Comparison of ENCODE assay signal across 9 cellular contexts in genomic region chr13:64180756-64181155, GRCh38.
"Had no signal": no experiment of that assay in that cellular context is flagged by ENCODE, and none has a peak within 500 bp of the region (broad histone marks: within the 10 kb centered on the region; RNA-seq: fewer than 3 reads in every experiment).

No MANE protein-coding gene starts in this region.

- H3K4me2 ChIP-seq: KMS-11 had no signal

- H2AFZ ChIP-seq: GM23248 had no signal

- H3K27ac ChIP-seq: GM23248, KMS-11 had no signal

- DNase-seq: GM23248, GOT3, H7, HFFc6, KBM-7 had no signal

- H3K4me3 ChIP-seq: GM23248, HAP-1 had no signal

- H3K9me3 ChIP-seq: HAP-1 had no signal

- ATAC-seq: HCT116 had no signal

- H3K36me3 ChIP-seq: HAP-1 had no signal

- H3K9ac ChIP-seq: GM23248, KMS-11 had no signal

- FAIRE-seq: HTR-8/SVneo had no signal

- H3K4me1 ChIP-seq: HAP-1 had no signal
